In genomic region chr10:128448796-128449195, GRCh38 we compare ENCODE assay signal across 27 cellular contexts.
"Had no signal": no experiment of that assay in that cellular context is flagged by ENCODE, and none has a peak within 500 bp of the region (broad histone marks: within the 10 kb centered on the region; RNA-seq: fewer than 3 reads in every experiment).

No MANE protein-coding gene starts in this region.

- H3K27ac ChIP-seq: left lung, lower lobe of right lung, pancreas, prostate gland, sigmoid colon, spleen, suprapubic skin, thoracic aorta, tibial artery, uterus had no signal

- DNase-seq: kidney; left colon; left lung; lower lobe of right lung; mammary epithelial cell; mesenchymal stem cell; naive thymus-derived CD8-positive, alpha-beta T cell; nucleus accumbens; pancreas; posterior cingulate gyrus; retina; right cardiac atrium; sigmoid colon; small intestine; spleen; stimulated activated CD4-positive, alpha-beta T cell treated with anti-CD3 and anti-CD28 coated beads, Interleukin-4, amount 100 ng/mL, for 24 hours; stimulated activated naive CD4-positive, alpha-beta T cell; tibial artery; uterus had no signal

- H3K27ac Mint-ChIP-seq: naive thymus-derived CD8-positive, alpha-beta T cell; nephron; stimulated activated effector memory CD8-positive, alpha-beta T cell treated with anti-CD3 and anti-CD28 coated beads, Interleukin-12 subunit alpha, Interleukin-12 subunit beta, amount 100 ng/mL, for 72 hours; stimulated activated naive CD8-positive, alpha-beta T cell treated with anti-CD3 and anti-CD28 coated beads, Interleukin-15, Interleukin-2, amounts not matched to agents 100 ng/mL and 50 ng/mL, for 24 hours; type B pancreatic cell had no signal

- FAIRE-seq: kidney, pancreas, small intestine had no signal

- H3K9me3 ChIP-seq: left lung, lower lobe of right lung, pancreas, prostate gland, sigmoid colon, spleen, suprapubic skin, thoracic aorta, tibial artery, uterus had no signal

- H3K4me1 ChIP-seq: left lung, lower lobe of right lung, pancreas, prostate gland, spleen, suprapubic skin, tibial artery, uterus had no signal

- H3K36me3 ChIP-seq: left lung, lower lobe of right lung, pancreas, prostate gland, sigmoid colon, spleen, suprapubic skin, thoracic aorta, tibial artery, uterus had no signal

- H3K27me3 Mint-ChIP-seq: stimulated activated naive CD8-positive, alpha-beta T cell treated with anti-CD3 and anti-CD28 coated beads, Interleukin-15, Interleukin-2, amounts not matched to agents 100 ng/mL and 50 ng/mL, for 24 hours had no signal

- H3K4me3 ChIP-seq: left lung, lower lobe of right lung, pancreas, prostate gland, sigmoid colon, spleen, suprapubic skin, thoracic aorta, tibial artery, uterus had no signal

- ATAC-seq: left colon; left lung; lower lobe of right lung; naive thymus-derived CD8-positive, alpha-beta T cell; pancreas; right cardiac atrium; stimulated activated effector memory CD8-positive, alpha-beta T cell treated with anti-CD3 and anti-CD28 coated beads, Interleukin-12 subunit alpha, Interleukin-12 subunit beta, amount 100 ng/mL, for 72 hours had no signal

- H3K27me3 ChIP-seq: left lung, pancreas, sigmoid colon, spleen, suprapubic skin, tibial artery, uterus had no signal

- H3K4me1 Mint-ChIP-seq: naive thymus-derived CD8-positive, alpha-beta T cell; nephron; neural crest cell; stimulated activated effector memory CD8-positive, alpha-beta T cell treated with anti-CD3 and anti-CD28 coated beads, Interleukin-12 subunit alpha, Interleukin-12 subunit beta, amount 100 ng/mL, for 72 hours had no signal

- H3K4me3 Mint-ChIP-seq: naive thymus-derived CD8-positive, alpha-beta T cell; nephron; neural crest cell; stimulated activated effector memory CD8-positive, alpha-beta T cell treated with anti-CD3 and anti-CD28 coated beads, Interleukin-12 subunit alpha, Interleukin-12 subunit beta, amount 100 ng/mL, for 72 hours; stimulated activated naive CD8-positive, alpha-beta T cell treated with anti-CD3 and anti-CD28 coated beads, Interleukin-15, Interleukin-2, amounts not matched to agents 100 ng/mL and 50 ng/mL, for 24 hours; type B pancreatic cell had no signal

- H3K36me3 Mint-ChIP-seq: naive thymus-derived CD8-positive, alpha-beta T cell; stimulated activated effector memory CD8-positive, alpha-beta T cell treated with anti-CD3 and anti-CD28 coated beads, Interleukin-12 subunit alpha, Interleukin-12 subunit beta, amount 100 ng/mL, for 72 hours; type B pancreatic cell had no signal

- H3K9me3 Mint-ChIP-seq: stimulated activated naive CD8-positive, alpha-beta T cell treated with anti-CD3 and anti-CD28 coated beads, Interleukin-15, Interleukin-2, amounts not matched to agents 100 ng/mL and 50 ng/mL, for 24 hours had no signal
